ENCODE assay signal across 8 cellular contexts in the genomic region with DNA sequence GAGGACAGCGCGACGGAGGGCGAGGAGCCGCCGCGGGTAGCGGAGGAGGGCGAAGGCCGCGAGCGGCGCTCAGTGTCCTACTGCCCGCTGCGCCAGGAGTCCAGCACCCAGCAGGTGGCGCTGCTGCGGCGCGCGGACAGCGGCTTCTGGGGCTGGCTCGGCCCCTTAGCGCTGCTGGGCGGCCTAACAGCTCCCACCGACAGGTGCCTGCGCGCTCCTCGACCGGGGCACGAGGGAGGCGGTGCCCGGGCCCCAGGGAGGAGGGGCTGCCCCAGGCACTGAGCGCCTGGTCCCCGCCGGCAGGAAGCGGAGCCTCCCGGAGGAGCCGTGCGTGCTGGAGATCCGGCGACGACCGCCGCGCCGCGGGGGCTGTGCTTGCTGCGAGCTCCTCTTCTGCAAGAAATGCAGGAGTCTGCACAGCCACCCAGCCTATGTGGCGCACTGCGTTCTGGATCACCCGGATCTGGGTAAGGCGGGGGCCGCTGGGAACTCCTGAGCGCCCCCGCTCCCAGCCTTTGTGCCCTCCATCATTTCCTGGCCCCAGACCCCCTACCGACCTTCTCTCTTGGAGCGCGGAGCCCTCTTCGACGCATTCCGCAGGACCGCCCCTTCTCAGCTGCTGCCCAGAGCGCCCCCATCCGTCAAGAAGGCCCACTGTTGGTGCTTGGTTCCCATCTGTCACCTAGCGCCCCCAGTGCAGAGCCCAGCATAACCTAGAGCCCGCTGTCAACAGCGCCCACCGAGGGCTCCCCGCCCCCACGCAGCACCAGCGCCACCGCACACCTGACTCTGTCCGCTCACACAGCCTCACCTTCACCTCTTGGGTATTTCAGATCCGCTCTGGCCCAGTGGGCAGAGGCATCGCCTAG.
A peak's percentile ranks its signal among the peaks of the same experiment; 100 is the strongest.
DNase-seq lines count a peak whose midpoint lies in the region; ATAC-seq and TF ChIP-seq lines count a peak whose summit lies in the region.

No MANE protein-coding gene starts in this region.

- TF ChIP-seq CTCF in GM13976 (IDR thresholded peaks at IDR 0.05; ENCODE audit: borderline replicate concordance, control extremely low read depth, extremely low read depth, insufficient read depth, missing control alignments) (peak; percentile 98), astrocyte of the cerebellum (IDR thresholded peaks at IDR 0.05; ENCODE audit: low read depth, low read length, missing control alignments) (peak; percentile 89), retinal pigment epithelial cell (conservative IDR thresholded peaks at IDR 0.05; ENCODE audit: low read depth, low read length) (peak; percentile 87)

- in situ Hi-C loops in GM13976 (cut with MboI; ENCODE audit: low sequenced_read_pairs, unreplicated experiment) (no loop called here), astrocyte of the cerebellum (cut with HindIII; ENCODE audit: low sequenced_read_pairs) (no loop called here)

- peak; percentile 58 for ATAC-seq in HG02938 (IDR thresholded peaks at IDR 0.05; ENCODE audit: unreplicated experiment)
- ATAC-seq in HG03469 (IDR thresholded peaks at IDR 0.05; ENCODE audit: unreplicated experiment): no peak

- DNase-seq in GM13976 (ENCODE audit: low spot score) (peak; percentile 97), NCI-H187 treated with DMSO at 0.1 percent for 48 hours (lab: John Stamatoyannopoulos, UW) (peak; percentile 28), T-helper 9 cell (peak; percentile 79), astrocyte of the cerebellum (ENCODE audit: low read depth) (peak; percentile 55), hippocampal formation (lab: John Stamatoyannopoulos, UW) (peak; percentile 62 to 69), retinal pigment epithelial cell (ENCODE audit: low read depth) (peak; percentile 56)

- peak overlapping the region; percentile 39 for H3K4me3 ChIP-seq in astrocyte of the cerebellum (ENCODE audit: low read depth, low read length)
- H3K4me3 ChIP-seq in retinal pigment epithelial cell (ENCODE audit: low read length): peak overlapping the region; percentile 57

Comparison
In these comparisons a context has a peak if more than half of its experiments do, and no peak if none do; other contexts are left out.
1. DNase-seq: peak in every context shown above with its lines; median percentile 97 in GM13976; 79 in T-helper 9 cell; 66 in hippocampal formation; 56 in retinal pigment epithelial cell; 55 in astrocyte of the cerebellum; 28 in NCI-H187 treated with DMSO at 0.1 percent for 48 hours.